8 cellular contexts compared by ENCODE assay signal in the genomic region with DNA sequence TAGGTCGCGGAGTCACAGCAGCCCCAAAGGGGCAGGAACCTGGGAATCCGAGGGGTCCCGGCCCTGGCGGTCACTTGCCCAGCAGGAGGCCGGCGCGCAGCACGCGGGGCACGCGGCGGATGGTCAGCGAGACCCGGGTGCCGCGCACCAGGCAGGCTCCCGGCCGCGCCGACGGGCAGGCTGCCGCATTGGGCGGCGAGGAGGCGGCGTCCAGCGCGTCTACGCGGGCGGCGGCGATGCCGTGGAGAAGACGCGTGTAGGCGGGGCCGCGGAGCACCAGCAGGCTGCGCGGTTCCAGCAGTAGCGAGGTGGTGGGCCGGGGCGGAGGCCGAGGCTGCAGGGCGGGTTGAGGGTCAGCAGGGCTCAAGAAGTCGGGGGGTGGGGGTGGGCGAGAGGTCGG. TPM values are rescaled to one million over a fixed set of nuclear protein-coding genes. Genes with fewer than 3 reads are reported as not detected.
A peak's percentile ranks its signal among the peaks of the same experiment; 100 is the strongest.
DNase-seq lines count a peak whose midpoint lies in the region; ATAC-seq and TF ChIP-seq lines count a peak whose summit lies in the region.

No MANE protein-coding gene starts in this region.

- no peak for TF ChIP-seq CTCF in Panc1 (IDR thresholded peaks at IDR 0.05)
- TF ChIP-seq CTCF in heart right ventricle (IDR thresholded peaks at IDR 0.05), result no peak

- CTCF ChIA-PET in Panc1 (lab: Charles Lee), result no interaction called here

- peaks cover 16% of the 10 kb centered on the region; the same call in 1 of the 2 replicates for H3K4me1 ChIP-seq in Panc1 (ENCODE audit: control insufficient read depth, insufficient read depth, low read length)
- H3K4me1 ChIP-seq in heart right ventricle, result peaks cover 4 to 27% (median 12%) of the 10 kb centered on the region in 9 donors

- no peaks in the 10 kb centered on the region for H3K36me3 ChIP-seq in Panc1 (ENCODE audit: control insufficient read depth, insufficient read depth, low read length)
- H3K36me3 ChIP-seq in heart right ventricle, result peaks cover 0 to under 1% (median 0%) of the 10 kb centered on the region in 9 donors

- in situ Hi-C loops in Panc1 (cut with HindIII; ENCODE audit: low pct_unique_long_range_greater_than_20kb, low sequenced_read_pairs), result no loop called here

- WGBS in heart right ventricle, 2 donors, result 2% methylated on average over 50 of the region's 50 CpGs

- H3K9me3 ChIP-seq in Panc1 (ENCODE audit: control insufficient read depth, insufficient read depth, low read depth, low read length), result no peaks in the 10 kb centered on the region
- H3K9me3 ChIP-seq in heart right ventricle, result no peaks in the 10 kb centered on the region

- no TSS peak for BruUV-seq in Panc1 (replicated peaks; lab: Mats Ljungman, UMichigan)

- H3K27ac ChIP-seq in Panc1 (ENCODE audit: low read length) (peak overlapping the region; percentile 71), heart right ventricle (peak overlapping the region in 6 of 10 donors; percentile 13 to 40 (median 36))

- ATAC-seq in Panc1, result peak; percentile 80
- ATAC-seq in heart right ventricle, result peak; percentile 20 to 64 (median 38)
- no peak for ATAC-seq in HG02642 (IDR thresholded peaks at IDR 0.05; ENCODE audit: poor library complexity, unreplicated experiment)
- no peak for ATAC-seq in HG03159 (IDR thresholded peaks at IDR 0.05; ENCODE audit: unreplicated experiment)

- H3K4me3 ChIP-seq in Panc1 (ENCODE audit: low read depth in 2 of 2, low read length in 2 of 2), result peak overlapping the region; percentile 46 to 64
- H3K4me3 ChIP-seq in heart right ventricle, result peak overlapping the region in 9 of 10 donors; percentile 12 to 50 (median 43)

- POLR2A ChIA-PET in Panc1 (lab: Charles Lee), result no interaction called here

- no peaks in the 10 kb centered on the region for H3K27me3 ChIP-seq in Panc1 (ENCODE audit: control insufficient read depth, insufficient read depth, low read length)
- no peaks in the 10 kb centered on the region for H3K27me3 ChIP-seq in heart right ventricle

- intact Hi-C loops in Panc1 (cut with micrococcal nuclease; ENCODE audit: unreplicated experiment) (no loop called here), heart right ventricle (cut with DNase I) (no loop called here), posterior cingulate gyrus (cut with DNase I) (no loop called here)

- peak; percentile 24 for DNase-seq in activated gamma-delta T cell treated with Interleukin-2 at 50 U/mL for 16 hours
- DNase-seq in activated gamma-delta T cell (lab: John Stamatoyannopoulos, UW), result no peak
- DNase-seq in Panc1 (ENCODE audit: low read depth, low spot score), result no peak
- peak; percentile 47 for DNase-seq in amniotic epithelial cell (ENCODE audit: low read depth)
- peak; percentile 45 to 76 for DNase-seq in heart right ventricle
- peak in 9 of 10 donors; percentile 56 to 97 (median 73) for DNase-seq in posterior cingulate gyrus

RNA-seq across cellular contexts. Expression of gene SYNE4, which starts 0.6 kb away (rescaled TPM):
- 1.1 TPM for total RNA-seq in Panc1 (2021; ENCODE audit: unreplicated experiment)
- 0.68 TPM for polyA plus RNA-seq in Panc1 (2012; ENCODE audit: insufficient read length)
- under 1 TPM in 3 of 10 donors, not detected in 7; 0.26 to 0.62 (median 0.42) TPM for total RNA-seq in heart right ventricle
- under 1 TPM; 0.29 to 0.37 TPM for polyA plus RNA-seq in heart right ventricle

RNA-seq across cellular contexts. Expression of gene ALKBH6, which starts 4.8 kb away (rescaled TPM):
- total RNA-seq in Panc1 (2021; ENCODE audit: unreplicated experiment), result 44.8 TPM
- 50.3 TPM for polyA plus RNA-seq in Panc1 (2012; ENCODE audit: insufficient read length)
- total RNA-seq in heart right ventricle, result 10 to 100 TPM in 6 of 10 donors, 1 to 10 TPM in 4; 7.9 to 12.4 (median 10.2) TPM
- polyA plus RNA-seq in heart right ventricle, result 10 to 100 TPM; 16.2 to 18.9 TPM

RNA-seq across cellular contexts. Expression of gene SDHAF1, which starts 14.2 kb away (rescaled TPM):
- total RNA-seq in Panc1 (2021; ENCODE audit: unreplicated experiment) (19.0 TPM), heart right ventricle (10 to 100 TPM in 5 of 10 donors, 1 to 10 TPM in 5; 7.3 to 13.4 (median 10.2) TPM)
- polyA plus RNA-seq in Panc1 (2012; ENCODE audit: insufficient read length), result 15.1 TPM
- 10 to 100 TPM in 1 of 2 donors, 1 to 10 TPM in 1; 7.7 to 26.6 TPM for polyA plus RNA-seq in heart right ventricle

RNA-seq across cellular contexts. Expression of gene CLIP3, which starts 23.5 kb away (rescaled TPM):
- total RNA-seq in Panc1 (2021; ENCODE audit: unreplicated experiment) (4.7 TPM), heart right ventricle (1 to 10 TPM; 1.2 to 7.5 (median 4.7) TPM)
- polyA plus RNA-seq in Panc1 (2012; ENCODE audit: insufficient read length), result 10.6 TPM
- polyA plus RNA-seq in heart right ventricle, result 1 to 10 TPM; 2.2 to 2.6 TPM

RNA-seq across cellular contexts. Expression of gene THAP8, which starts 44.9 kb away (rescaled TPM):
- total RNA-seq in Panc1 (2021; ENCODE audit: unreplicated experiment) (9.6 TPM), heart right ventricle (1 to 10 TPM; 2.7 to 7.7 (median 3.5) TPM)
- polyA plus RNA-seq in Panc1 (2012; ENCODE audit: insufficient read length), result 22.0 TPM
- 1 to 10 TPM; 5.3 to 6.2 TPM for polyA plus RNA-seq in heart right ventricle

Comparison
In these comparisons a context has a peak if more than half of its experiments do, and no peak if none do; other contexts are left out.
1. DNase-seq: peak in activated gamma-delta T cell treated with Interleukin-2 at 50 U/mL for 16 hours (single experiment), amniotic epithelial cell (single experiment), heart right ventricle (2 of 2) and posterior cingulate gyrus (9 of 10); none in activated gamma-delta T cell (single experiment) and Panc1 (single experiment).
2. ATAC-seq: peak in Panc1 (single experiment) and heart right ventricle (8 of 8); none in HG02642 (single experiment) and HG03159 (single experiment).